Comparison of ENCODE assay signal across 15 cellular contexts in the genomic region with DNA sequence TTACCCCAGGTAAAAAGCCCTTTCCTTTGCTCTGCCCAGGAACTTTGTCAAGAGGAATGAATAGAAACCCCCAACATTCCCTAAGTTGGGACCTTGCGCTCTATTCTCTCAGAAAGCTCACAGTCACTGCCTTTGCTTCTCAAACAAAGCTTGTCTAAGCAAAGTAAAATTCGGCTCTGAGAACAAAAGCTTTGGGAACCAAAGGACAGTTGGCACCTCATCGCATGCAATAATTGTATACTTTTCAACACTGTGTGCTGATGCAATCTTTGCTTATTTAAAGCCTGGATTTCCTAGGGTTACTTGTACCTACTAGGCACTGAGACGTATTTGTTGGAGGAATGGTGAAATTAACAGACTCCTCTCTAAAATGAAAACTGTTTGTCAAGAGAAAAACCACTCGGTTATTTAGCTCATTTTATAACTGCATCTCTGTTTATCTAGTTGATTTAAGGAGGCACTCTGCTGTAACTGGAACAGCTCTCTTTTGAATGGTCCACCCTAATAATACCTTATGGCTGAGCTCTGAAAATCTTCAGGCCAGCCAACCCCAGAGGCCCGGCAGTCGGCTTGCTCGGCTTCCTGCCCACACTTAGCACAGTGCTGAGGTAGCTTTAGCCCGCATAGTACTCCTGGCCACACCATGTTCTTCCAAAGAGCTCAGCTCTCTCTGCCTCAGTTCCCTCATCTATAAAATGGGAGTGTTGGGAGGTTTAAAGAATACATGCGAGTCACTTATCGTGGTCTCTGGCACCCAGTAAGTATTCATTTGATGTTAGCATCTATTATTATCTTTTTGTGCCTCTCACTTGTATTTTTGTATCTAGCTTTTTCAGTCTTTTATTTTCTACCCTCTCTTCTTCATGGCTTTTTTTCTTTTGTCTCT.
DNase-seq lines count a peak whose midpoint lies in the region; ATAC-seq, FAIRE-seq and TF ChIP-seq lines count a peak whose summit lies in the region.
"Had no signal": no experiment of that assay in that cellular context is flagged by ENCODE, and none has a peak within 500 bp of the region (broad histone marks: within the 10 kb centered on the region; RNA-seq: fewer than 3 reads in every experiment).

No MANE protein-coding gene starts in this region.

- peaks cover 10% of the 10 kb centered on the region for H3K27me3 Mint-ChIP-seq in glutamatergic neuron (ENCODE audit: unreplicated experiment)
- H3K27me3 Mint-ChIP-seq: CD4-positive, CD25-positive, alpha-beta regulatory T cell had no signal

- WGBS in small intestine, 3 donors = 19 to 63% (median 33%) methylated on average over 11 of the region's 11 CpGs

- H3K27ac Mint-ChIP-seq in glutamatergic neuron (ENCODE audit: unreplicated experiment) = peak overlapping the region; percentile 15

- H3K4me3 Mint-ChIP-seq in glutamatergic neuron (ENCODE audit: unreplicated experiment) = no peak overlapping the region
- H3K4me3 Mint-ChIP-seq: CD4-positive, CD25-positive, alpha-beta regulatory T cell had no signal

- peaks cover 6% of the 10 kb centered on the region for H3K9me3 Mint-ChIP-seq in glutamatergic neuron (ENCODE audit: unreplicated experiment)
- H3K9me3 Mint-ChIP-seq: CD4-positive, CD25-positive, alpha-beta regulatory T cell had no signal

- peaks cover 21% of the 10 kb centered on the region for H3K4me1 ChIP-seq in SJSA1 (replicated peaks)
- H3K4me1 ChIP-seq in small intestine (ENCODE audit: control insufficient read depth in 2 of 2, insufficient read depth in 1 of 2, low read depth in 1 of 2, low read length in 1 of 2) = peaks cover 11 to 15% of the 10 kb centered on the region in 2 donors
- H3K4me1 ChIP-seq: breast epithelium had no signal

- H3K36me3 ChIP-seq in SJSA1 = no peaks in the 10 kb centered on the region
- H3K36me3 ChIP-seq in small intestine (ENCODE audit: control insufficient read depth in 2 of 2, insufficient read depth in 2 of 2, low read length in 2 of 2) = no peaks in the 10 kb centered on the region
- H3K36me3 ChIP-seq: breast epithelium, prostate gland, upper lobe of left lung had no signal

- no peaks in the 10 kb centered on the region for H3K9me3 ChIP-seq in SJSA1 (replicated peaks)
- H3K9me3 ChIP-seq in small intestine (ENCODE audit: control insufficient read depth, low read depth) = no peaks in the 10 kb centered on the region
- H3K9me3 ChIP-seq: breast epithelium, prostate gland, upper lobe of left lung had no signal

- H3K27me3 ChIP-seq in SJSA1 (replicated peaks) (no peaks in the 10 kb centered on the region), small intestine (ENCODE audit: control insufficient read depth in 2 of 2, insufficient read depth in 2 of 2, low read length in 2 of 2) (no peaks in the 10 kb centered on the region)
- H3K27me3 ChIP-seq: breast epithelium, upper lobe of left lung had no signal

- FAIRE-seq in small intestine (lab: Jason Lieb, UNC) = no peak

- DNase-seq in NCI-H1436 (lab: John Stamatoyannopoulos, UW) (peak; percentile 15), NCI-H1436 treated with DMSO at 0.1 percent for 48 hours (lab: John Stamatoyannopoulos, UW) (no peak), SJSA1 (ENCODE audit: low read depth in 1 of 2, low spot score in 2 of 2) (peak in 1 of 2 experiments; percentile 37), glutamatergic neuron (no peak), small intestine (peak; percentile 47), putamen (ENCODE audit: low spot score) (no peak), COLO829 (ENCODE audit: low spot score) (no peak)
- DNase-seq: 8988T; CD4-positive, CD25-positive, alpha-beta regulatory T cell; islet precursor cell; NCI-H446 had no signal

- H3K36me3 Mint-ChIP-seq in glutamatergic neuron (ENCODE audit: unreplicated experiment) = no peaks in the 10 kb centered on the region
- H3K36me3 Mint-ChIP-seq: CD4-positive, CD25-positive, alpha-beta regulatory T cell had no signal

- no peak for TF ChIP-seq CTCF in glutamatergic neuron (IDR thresholded peaks at IDR 0.05; ENCODE audit: partially characterized antibody, unreplicated experiment)

- peak overlapping the region; percentile 58 for H3K27ac ChIP-seq in SJSA1
- H3K27ac ChIP-seq in small intestine (ENCODE audit: low read depth in 1 of 2, low read length in 1 of 2) = peak overlapping the region; percentile 68 to 80
- H3K27ac ChIP-seq: prostate gland, upper lobe of left lung had no signal

- peaks cover 65% of the 10 kb centered on the region for H3K4me1 Mint-ChIP-seq in glutamatergic neuron (ENCODE audit: low read depth, unreplicated experiment)
- H3K4me1 Mint-ChIP-seq: CD4-positive, CD25-positive, alpha-beta regulatory T cell had no signal

- H3K4me3 ChIP-seq in SJSA1 = no peak overlapping the region
- peak overlapping the region in 1 of 2 donors; percentile 50 for H3K4me3 ChIP-seq in small intestine (ENCODE audit: low read depth in 1 of 2, low read length in 2 of 2)
- H3K4me3 ChIP-seq: breast epithelium, prostate gland, upper lobe of left lung had no signal

- no peak for ATAC-seq in HG02973 (IDR thresholded peaks at IDR 0.05; ENCODE audit: unreplicated experiment)

Comparison
In these comparisons a context has a peak if more than half of its experiments do, and no peak if none do; other contexts are left out.
1. DNase-seq: peak in NCI-H1436 (single experiment) and small intestine (single experiment); none in NCI-H1436 treated with DMSO at 0.1 percent for 48 hours (single experiment), glutamatergic neuron (single experiment), putamen (single experiment) and COLO829 (single experiment).